10 cellular contexts compared by ENCODE assay signal in genomic region chr5:142716963-142717362, GRCh38. TPM values are rescaled to one million over a fixed set of nuclear protein-coding genes. Genes with fewer than 3 reads are reported as not detected.
DNase-seq lines count a peak whose midpoint lies in the region; ATAC-seq, FAIRE-seq and TF ChIP-seq lines count a peak whose summit lies in the region.
"Had no signal": no experiment of that assay in that cellular context is flagged by ENCODE, and none has a peak within 500 bp of the region (broad histone marks: within the 10 kb centered on the region; RNA-seq: fewer than 3 reads in every experiment).

No MANE protein-coding gene starts in this region.

- TF ChIP-seq POLR2A in GM12892 (IDR thresholded peaks at IDR 0.05; ENCODE audit: low read depth, low read length), result no peak

- no peak overlapping the region for H3K4me3 Mint-ChIP-seq in WTC11
- H3K4me3 Mint-ChIP-seq: natural killer cell treated with Interleukin-12 subunit alpha and Interleukin-12 subunit beta and Interleukin-15 and Interleukin-18, amount 100 ng/mL, for 72 hours had no signal

- ATAC-seq in GM21367 (IDR thresholded peaks at IDR 0.05; ENCODE audit: unreplicated experiment), result peak; percentile 45
- peak; percentile 76 for ATAC-seq in WTC11

- H3K27ac ChIP-seq in MM.1S (ENCODE audit: low read length) (no peak overlapping the region), mesendoderm (ENCODE audit: low read depth, low read length) (no peak overlapping the region)
- H3K27ac ChIP-seq: KMS-11 had no signal

- no peaks in the 10 kb centered on the region for H3F3A ChIP-seq in MM.1S (ENCODE audit: insufficient read depth, low read length)

- no peak overlapping the region; the same call in none of the 2 replicates for H3K27ac Mint-ChIP-seq in WTC11
- H3K27ac Mint-ChIP-seq: natural killer cell treated with Interleukin-12 subunit alpha and Interleukin-12 subunit beta and Interleukin-15 and Interleukin-18, amount 100 ng/mL, for 72 hours had no signal

- no peak overlapping the region for H2AK5ac ChIP-seq in mesendoderm (ENCODE audit: low read length)

- H3K56ac ChIP-seq in mesendoderm (ENCODE audit: low read length), result no peak overlapping the region

- H3K4me3 ChIP-seq in MM.1S (ENCODE audit: low read length) (no peak overlapping the region), epithelial cell of proximal tubule (ENCODE audit: low read depth, low read length) (no peak overlapping the region), mesendoderm (ENCODE audit: low read length) (no peak overlapping the region)

- H3K27me3 ChIP-seq in MM.1S (replicated peaks; ENCODE audit: insufficient read depth, low read length) (no peaks in the 10 kb centered on the region), mesendoderm (ENCODE audit: insufficient read depth, low read length, poor library complexity) (no peaks in the 10 kb centered on the region)

- no peaks in the 10 kb centered on the region for H3K27me3 Mint-ChIP-seq in WTC11 (ENCODE audit: low read depth)
- H3K27me3 Mint-ChIP-seq: natural killer cell treated with Interleukin-12 subunit alpha and Interleukin-12 subunit beta and Interleukin-15 and Interleukin-18, amount 100 ng/mL, for 72 hours had no signal

- no peak overlapping the region for H2BK15ac ChIP-seq in mesendoderm (replicated peaks; ENCODE audit: low read depth)

- CTCF ChIA-PET in WTC11 (lab: Charles Lee), result interaction anchor here (0.5 to 5.2 kb wide), 41 partner anchors 9 to 286 kb away, joined by 3 to 76 read pairs (median 7); partner anchors contain the start of genes ARHGAP26 and FGF1

- no peak overlapping the region for H3K23ac ChIP-seq in mesendoderm (ENCODE audit: low read length)

- no peaks in the 10 kb centered on the region for H3K9me2 ChIP-seq in MM.1S (replicated peaks; ENCODE audit: insufficient read depth, low read length)

- H2BK120ac ChIP-seq in mesendoderm (ENCODE audit: low read depth, low read length), result no peak overlapping the region

- H3K36me3 Mint-ChIP-seq in WTC11, result peaks cover 7% of the 10 kb centered on the region; the same call in 1 of the 2 replicates

- no peak overlapping the region for H3K4ac ChIP-seq in mesendoderm (ENCODE audit: low read depth, low read length)

- H2AFZ ChIP-seq in MM.1S (ENCODE audit: low read length), result no peak overlapping the region

- no peak for FAIRE-seq in urothelium cell line (lab: Jason Lieb, UNC)
- no peak for FAIRE-seq in GM12892 (lab: Jason Lieb, UNC)

- no peaks in the 10 kb centered on the region for H3K79me1 ChIP-seq in mesendoderm (ENCODE audit: low read length)

- H3K4me2 ChIP-seq in MM.1S (ENCODE audit: low read depth, low read length) (no peak overlapping the region), mesendoderm (ENCODE audit: low read length) (no peak overlapping the region)
- H3K4me2 ChIP-seq: KMS-11 had no signal

- H4K5ac ChIP-seq in mesendoderm (ENCODE audit: low read length), result no peak overlapping the region

- peak; percentile 71 for DNase-seq in D341Med (ENCODE audit: low spot score)
- DNase-seq in MM.1S, result no peak
- DNase-seq in WTC11 (ENCODE audit: low spot score), result peak; percentile 69
- DNase-seq in epithelial cell of proximal tubule (ENCODE audit: low read depth), result no peak
- peak; percentile 90 for DNase-seq in mesendoderm
- peak; percentile 61 for DNase-seq in urothelium cell line (ENCODE audit: low spot score)
- no peak for DNase-seq in GM12892 (ENCODE audit: insufficient read length)

- H3K36me3 ChIP-seq in MM.1S (replicated peaks; ENCODE audit: insufficient read depth, low read length), result no peaks in the 10 kb centered on the region
- H3K36me3 ChIP-seq in mesendoderm (ENCODE audit: control insufficient read depth, insufficient read depth, low read length), result no peaks in the 10 kb centered on the region

- no peaks in the 10 kb centered on the region for H3K79me2 ChIP-seq in MM.1S (ENCODE audit: low read length)
- no peaks in the 10 kb centered on the region for H3K79me2 ChIP-seq in mesendoderm (ENCODE audit: control insufficient read depth, insufficient read depth, low read length)

- peaks cover 64% of the 10 kb centered on the region for H3K4me1 Mint-ChIP-seq in WTC11

- H3K4me1 ChIP-seq in MM.1S (ENCODE audit: low read length), result peaks cover 7% of the 10 kb centered on the region; the same call in 1 of the 2 replicates
- H3K4me1 ChIP-seq in mesendoderm (ENCODE audit: control insufficient read depth, low read depth, low read length), result no peaks in the 10 kb centered on the region

- no peaks in the 10 kb centered on the region for H3K9me3 ChIP-seq in MM.1S (replicated peaks; ENCODE audit: insufficient read depth, low read length)

- H2BK5ac ChIP-seq in mesendoderm (ENCODE audit: low read length), result no peak overlapping the region

- peak; percentile 21 for TF ChIP-seq CTCF in MM.1S (IDR thresholded peaks at IDR 0.05; ENCODE audit: low read length)
- TF ChIP-seq CTCF in WTC11 (IDR thresholded peaks at IDR 0.05), result 0 out of 2 replicates have a peak, but pooled peaks have one; percentile 13
- TF ChIP-seq CTCF in epithelial cell of proximal tubule (conservative IDR thresholded peaks at IDR 0.05; ENCODE audit: low read depth, low read length), result peak; percentile 71

- POLR2A ChIA-PET in WTC11 (lab: Charles Lee), result interaction anchor here (0.5 kb wide), 1 partner anchor 114 kb away, joined by 3 read pairs; no protein-coding TSS in a partner anchor

- no peaks in the 10 kb centered on the region for H4K20me1 ChIP-seq in MM.1S (ENCODE audit: insufficient read depth, low read length)

- no CpG with 5 or more reads among the region's 6 CpGs for WGBS in mesendoderm (ENCODE audit: extremely low coverage, insufficient coverage, low lambda C conversion rate)

- H3K9ac ChIP-seq in MM.1S (ENCODE audit: low read length) (no peak overlapping the region), mesendoderm (ENCODE audit: low read length) (no peak overlapping the region)
- H3K9ac ChIP-seq: KMS-11 had no signal

- H3K18ac ChIP-seq in mesendoderm (ENCODE audit: low read length), result no peak overlapping the region

- H4K8ac ChIP-seq in mesendoderm (ENCODE audit: low read depth, low read length), result no peak overlapping the region

- H3K9me3 Mint-ChIP-seq in WTC11, result no peaks in the 10 kb centered on the region
- H3K9me3 Mint-ChIP-seq: natural killer cell treated with Interleukin-12 subunit alpha and Interleukin-12 subunit beta and Interleukin-15 and Interleukin-18, amount 100 ng/mL, for 72 hours had no signal

TF ChIP-seq in WTC11, 78 proteins besides CTCF, POLR2A, EP300 and RAD21:
- TF ChIP-seq ZNF232 (CRISPR knock-in tag; IDR thresholded peaks at IDR 0.05) (no peak), TEAD1 (CRISPR knock-in tag; IDR thresholded peaks at IDR 0.05) (peak; percentile 29; the same call in 1 of the 2 replicates), HMGXB4 (CRISPR knock-in tag; IDR thresholded peaks at IDR 0.05) (peak; percentile 48; the same call in 1 of the 2 replicates), ZNF425 (CRISPR knock-in tag; conservative IDR thresholded peaks at IDR 0.05) (no peak)

RNA-seq across cellular contexts. Expression of gene FGF1, which starts 31.1 kb away (rescaled TPM):
- 0.21 to 0.55 TPM in 2 of 3 replicates, not detected in the other for total RNA-seq in WTC11 (2021)
- total RNA-seq in epithelial cell of proximal tubule, result 1.2 and 4.7 TPM in 2 replicates
- polyA plus RNA-seq in mesendoderm (2013, experiment 1 of 2), result 1.6 TPM
- 1.8 TPM for polyA plus RNA-seq in mesendoderm (2013, experiment 2 of 2)
- not detected for polyA plus RNA-seq in GM12892 (2012; ENCODE audit: missing spikeins)
- total RNA-seq: natural killer cell treated with Interleukin-12 subunit alpha and Interleukin-12 subunit beta and Interleukin-15 and Interleukin-18, amount 100 ng/mL, for 72 hours had no signal

RNA-seq across cellular contexts. Expression of gene ARHGAP26, which starts 53.2 kb away (rescaled TPM):
- 19.1 to 22.3 TPM (median 21.8 TPM) in 3 replicates for total RNA-seq in WTC11 (2021)
- total RNA-seq in epithelial cell of proximal tubule, result 6.4 and 7.0 TPM in 2 replicates
- polyA plus RNA-seq in mesendoderm (2013, experiment 1 of 2), result 12.0 TPM
- 11.8 TPM for polyA plus RNA-seq in mesendoderm (2013, experiment 2 of 2)
- 25.5 TPM for polyA plus RNA-seq in GM12892 (2012; ENCODE audit: missing spikeins)

Comparison
In these comparisons a context has a peak if more than half of its experiments do, and no peak if none do; other contexts are left out.
1. DNase-seq: peak in D341Med (single experiment), WTC11 (single experiment), mesendoderm (single experiment) and urothelium cell line (single experiment); none in MM.1S (single experiment), epithelial cell of proximal tubule (single experiment) and GM12892 (single experiment).
2. CTCF ChIP-seq: peak in every context shown above with its lines; median percentile 71 in epithelial cell of proximal tubule; 21 in MM.1S; 13 in WTC11.